In genomic region chr5:40383719-40384651, GRCh38 we compare ENCODE assay signal across 8 cellular contexts.
DNase-seq lines count a peak whose midpoint lies in the region; ATAC-seq, FAIRE-seq and TF ChIP-seq lines count a peak whose summit lies in the region.

No MANE protein-coding gene starts in this region.

- peak overlapping the region; percentile 19; the same call in 1 of the 2 replicates for H4K5ac ChIP-seq in IMR-90 (ENCODE audit: low read depth, low read length)

- no peak overlapping the region for H3K56ac ChIP-seq in IMR-90 (ENCODE audit: extremely low read depth, insufficient read depth, low read length)

- H3K23ac ChIP-seq in IMR-90 (ENCODE audit: low read depth, low read length), result no peak overlapping the region

- no peak overlapping the region; a peak in 1 of 4 replicates for H4K8ac ChIP-seq in IMR-90 (ENCODE audit: low read depth in 2 of 2, low read length in 2 of 2)

- peak overlapping the region; percentile 0; the same call in 1 of the 2 replicates for H2BK120ac ChIP-seq in IMR-90 (ENCODE audit: low read depth, low read length)

- no peak overlapping the region for H2AK9ac ChIP-seq in IMR-90 (replicated peaks; ENCODE audit: low read depth, low read length, poor library complexity)

- BruUV-seq in IMR-90 (replicated peaks; lab: Mats Ljungman, UMichigan), result no TSS peak

- peaks cover 9% of the 10 kb centered on the region for H3K4me1 ChIP-seq in IMR-90 (ENCODE audit: control insufficient read depth, insufficient read depth, low read length)
- H3K4me1 ChIP-seq in right cardiac atrium (ENCODE audit: control insufficient read depth, insufficient read depth, low read length), result peaks cover 1% of the 10 kb centered on the region

- ATAC-seq in IMR-90 (ENCODE audit: low read depth) (peak; percentile 75), right cardiac atrium (no peak)

- H2AK5ac ChIP-seq in IMR-90 (ENCODE audit: low read depth, low read length), result no peak overlapping the region

- no peak overlapping the region for H3K4ac ChIP-seq in IMR-90 (ENCODE audit: low read depth, low read length)

- H3K27ac ChIP-seq in IMR-90 (ENCODE audit: insufficient read depth, low read length) (no peak overlapping the region), right cardiac atrium (ENCODE audit: low read length) (no peak overlapping the region)

- TF ChIP-seq CTCF in IMR-90 (conservative IDR thresholded peaks at IDR 0.05; ENCODE audit: low read depth, low read length), result no peak

- in situ Hi-C loops in IMR-90 (cut with MboI; ENCODE audit: low sequenced_read_pairs), result no loop called here

- intact Hi-C loops in IMR-90 (cut with micrococcal nuclease) (loop anchor here (2.0 kb wide), 1 partner anchor 295 kb away; the partner anchor contains the start of gene PTGER4), right cardiac atrium (cut with DNase I) (no loop called here)

- TF ChIP-seq POLR2A in IMR-90 (IDR thresholded peaks at IDR 0.05; ENCODE audit: low read depth, low read length), result no peak

- H2BK15ac ChIP-seq in IMR-90 (ENCODE audit: low read depth, low read length), result no peak overlapping the region

- H3K79me1 ChIP-seq in IMR-90 (ENCODE audit: low read depth in 1 of 2, low read length in 2 of 2), result no peaks in the 10 kb centered on the region

- H3K36me3 ChIP-seq in IMR-90 (ENCODE audit: control insufficient read depth, insufficient read depth, low read length), result no peaks in the 10 kb centered on the region

- peaks cover 3% of the 10 kb centered on the region; the same call in 1 of the 2 replicates for H3K9me1 ChIP-seq in IMR-90 (ENCODE audit: insufficient read depth, low read length)

- dilution Hi-C loops in IMR-90 (cut with HindIII; ENCODE audit: low sequenced_read_pairs, unreplicated experiment), result no loop called here

- POLR2A ChIA-PET in IMR-90 (lab: Charles Lee; ENCODE audit: unreplicated experiment), result no interaction called here

- DNase-seq in stimulated activated CD4-positive, alpha-beta T cell treated with anti-CD3 and anti-CD28 coated beads, Interleukin-15, amount 100 ng/mL, for 24 hours, result peak; percentile 34
- no peak for DNase-seq in stimulated activated CD4-positive, alpha-beta T cell treated with anti-CD3 and anti-CD28 coated beads, Interleukin-4, amount 100 ng/mL, for 1 hour
- DNase-seq in IMR-90 (peak; percentile 87), NCI-H1092 treated with DMSO at 0.1 percent for 48 hours (lab: John Stamatoyannopoulos, UW) (no peak), NCI-H146 treated with DMSO at 0.1 percent for 48 hours (lab: John Stamatoyannopoulos, UW; ENCODE audit: unreplicated experiment) (no peak), NCI-H2029 treated with DMSO at 0.1 percent for 48 hours (lab: John Stamatoyannopoulos, UW) (no peak), right cardiac atrium (no peak)

- no peak overlapping the region for H2AFZ ChIP-seq in IMR-90 (replicated peaks; ENCODE audit: low read length, poor library complexity)

- CTCF ChIA-PET in IMR-90 (lab: Yijun Ruan, JAX), result interaction anchor here (0.6 kb wide), 1 partner anchor 352 kb away, joined by 3 read pairs; no protein-coding TSS in a partner anchor

- peak; percentile 14 for FAIRE-seq in colon (lab: Jason Lieb, UNC)

- 0 out of 2 replicates have a peak overlapping the region, but pooled peaks have one; percentile 1 for H2BK20ac ChIP-seq in IMR-90 (ENCODE audit: low read depth, low read length)

- peak overlapping the region; percentile 72; the same call in 1 of the 2 replicates for H3K18ac ChIP-seq in IMR-90 (ENCODE audit: low read depth, low read length)

- H4K20me1 ChIP-seq in IMR-90 (ENCODE audit: insufficient read depth, low read length), result no peaks in the 10 kb centered on the region

- peak overlapping the region; percentile 24 for H2BK5ac ChIP-seq in IMR-90 (ENCODE audit: low read depth, low read length, poor library complexity, severe bottlenecking)

- H3K9me3 ChIP-seq in IMR-90 (ENCODE audit: control insufficient read depth, insufficient read depth, low read length) (no peaks in the 10 kb centered on the region), right cardiac atrium (ENCODE audit: control insufficient read depth, low read length) (peaks cover 10% of the 10 kb centered on the region)

- WGBS in IMR-90 (ENCODE audit: extremely low coverage in 2 of 2, insufficient read length in 1 of 2), 2 experiments, result no CpG with 5 or more reads among the region's 3 CpGs
- 40% methylated on average over 3 of the region's 3 CpGs for WGBS in right cardiac atrium

- H3K27me3 ChIP-seq in IMR-90 (ENCODE audit: control insufficient read depth, insufficient read depth, low read length), result no peaks in the 10 kb centered on the region
- H3K27me3 ChIP-seq in right cardiac atrium (ENCODE audit: control insufficient read depth, insufficient read depth), result no peaks in the 10 kb centered on the region

- no peak for TF ChIP-seq RAD21 in IMR-90 (IDR thresholded peaks at IDR 0.05; ENCODE audit: low read length)

- H3K9ac ChIP-seq in IMR-90 (ENCODE audit: low read depth, low read length), result no peak overlapping the region

- H3K4me3 ChIP-seq in IMR-90 (ENCODE audit: insufficient read depth, low read depth, low read length) (no peak overlapping the region), right cardiac atrium (ENCODE audit: low read length) (no peak overlapping the region)

- H3K4me2 ChIP-seq in IMR-90 (ENCODE audit: low read depth, low read length), result peak overlapping the region; percentile 62; the same call in 1 of the 2 replicates

- no peak overlapping the region; the same call in 1 of the 2 replicates for H4K91ac ChIP-seq in IMR-90 (ENCODE audit: insufficient read depth, low read depth, low read length)

- H3K14ac ChIP-seq in IMR-90 (replicated peaks; ENCODE audit: low read depth, low read length), result no peak overlapping the region; the same call in 1 of the 2 replicates

TF ChIP-seq in IMR-90, 13 proteins besides CTCF, POLR2A, EP300 and RAD21:
- peak; percentile 78 for TF ChIP-seq CEBPB (IDR thresholded peaks at IDR 0.05; ENCODE audit: low read depth, low read length)
- no peak for TF ChIP-seq MAFK (IDR thresholded peaks at IDR 0.05; ENCODE audit: low read depth, low read length)

Comparison
In these comparisons a context has a peak if more than half of its experiments do, and no peak if none do; other contexts are left out.
1. DNase-seq: peak in stimulated activated CD4-positive, alpha-beta T cell treated with anti-CD3 and anti-CD28 coated beads, Interleukin-15, amount 100 ng/mL, for 24 hours (single experiment) and IMR-90 (single experiment); none in stimulated activated CD4-positive, alpha-beta T cell treated with anti-CD3 and anti-CD28 coated beads, Interleukin-4, amount 100 ng/mL, for 1 hour (single experiment), NCI-H1092 treated with DMSO at 0.1 percent for 48 hours (single experiment), NCI-H146 treated with DMSO at 0.1 percent for 48 hours (single experiment), NCI-H2029 treated with DMSO at 0.1 percent for 48 hours (single experiment) and right cardiac atrium (0 of 3).